29 cellular contexts compared by ENCODE assay signal in genomic region chr5:6752236-6752635, GRCh38.
"Had no signal": no experiment of that assay in that cellular context is flagged by ENCODE, and none has a peak within 500 bp of the region (broad histone marks: within the 10 kb centered on the region; RNA-seq: fewer than 3 reads in every experiment).

No MANE protein-coding gene starts in this region.

- H3K4me1 ChIP-seq: breast epithelium, colonic mucosa had no signal

- DNase-seq: activated B cell treated with CpG ODN at 0.5 μM for 24 hours; activated CD4-positive, alpha-beta T cell treated with anti-CD3 and anti-CD28 coated beads for 48 hours; activated CD4-positive, alpha-beta T cell treated with anti-CD3 and anti-CD28 coated beads, Interleukin-2, amount 50 U/mL, for 1 hour; activated CD4-positive, alpha-beta T cell treated with anti-CD3 and anti-CD28 coated beads, Interleukin-2, amount 50 U/mL, for 48 hours; activated CD8-positive, alpha-beta memory T cell treated with anti-CD3 and anti-CD28 coated beads for 24 hours; activated CD8-positive, alpha-beta T cell treated with anti-CD3 and anti-CD28 coated beads for 36 hours; activated gamma-delta T cell; activated naive CD4-positive, alpha-beta T cell; activated naive CD4-positive, alpha-beta T cell treated with anti-CD3 and anti-CD28 coated beads, Interleukin-2, amount 10 ng/mL, durations not matched to agents 7 days and 5 days; activated naive CD8-positive, alpha-beta T cell treated with anti-CD3 and anti-CD28 coated beads, Interleukin-2, amount 10 ng/mL, durations not matched to agents 7 days and 5 days; activated T-cell treated with anti-CD3 and anti-CD28 coated beads, Interleukin-2, amount 50 U/mL, for 4 hours; central memory CD4-positive, alpha-beta T cell; cerebellar nuclear complex; colonic mucosa; dorsolateral prefrontal cortex; effector memory CD4-positive, alpha-beta T cell; endodermal cell; foreskin fibroblast; T-helper 1 cell; T-helper 17 cell; T1000; WERI-Rb-1 had no signal

- H3K9me3 ChIP-seq: ascending aorta, breast epithelium, colonic mucosa had no signal

- H3K4me3 ChIP-seq: ascending aorta, breast epithelium, cardiac muscle cell, colonic mucosa, dorsolateral prefrontal cortex had no signal

- H3K27me3 ChIP-seq: ascending aorta, breast epithelium, cardiac muscle cell, colonic mucosa, dorsolateral prefrontal cortex had no signal

- ATAC-seq: activated CD4-positive, CD25-positive, alpha-beta regulatory T cell treated with anti-CD3 and anti-CD28 coated beads, Interleukin-2, amount 50 U/mL, for 24 hours; activated CD8-positive, alpha-beta T cell treated with anti-CD3 and anti-CD28 coated beads for 36 hours; activated naive CD4-positive, alpha-beta T cell treated with anti-CD3 and anti-CD28 coated beads, Interleukin-2, amount 50 U/mL, for 72 hours; activated T-cell treated with anti-CD3 and anti-CD28 coated beads, Interleukin-2, amount 50 U/mL, for 4 hours; activated T-helper 17 cell treated with anti-CD3 and anti-CD28 coated beads, Interleukin-2, amount 50 U/mL, for 72 hours; esophagus mucosa; T-helper 17 cell had no signal

- H3K27ac ChIP-seq: ascending aorta, breast epithelium, cardiac muscle cell, colonic mucosa, dorsolateral prefrontal cortex, WERI-Rb-1 had no signal
